In the genomic region with DNA sequence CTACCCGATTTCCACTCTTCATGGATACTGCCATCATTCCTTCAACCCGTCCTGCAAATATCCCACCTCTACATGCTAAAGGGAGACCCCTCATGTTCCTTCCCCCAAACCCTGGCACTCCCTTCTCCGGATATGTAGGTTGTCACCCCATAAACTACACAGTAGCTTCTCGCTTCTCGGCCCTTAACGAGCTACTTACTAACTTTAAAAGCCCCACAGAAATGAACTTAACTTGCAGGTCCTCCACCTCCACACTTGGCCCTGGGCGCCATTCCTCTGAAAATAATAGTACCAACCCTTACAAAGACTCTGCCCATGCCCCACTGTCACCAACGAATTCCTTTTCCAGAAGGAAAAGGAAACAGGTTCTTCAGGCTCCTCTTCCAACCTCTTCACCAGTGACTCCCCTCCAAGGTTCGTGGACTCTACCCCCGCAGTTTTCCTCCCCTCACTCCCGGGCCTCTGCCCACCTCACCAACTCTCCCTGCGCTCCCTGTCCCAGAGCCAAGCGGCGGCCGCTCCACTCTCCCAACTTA, we compare ENCODE assay signal across 8 cellular contexts. TPM values are rescaled to one million over a fixed set of nuclear protein-coding genes. Genes with fewer than 3 reads are reported as not detected.
DNase-seq lines count a peak whose midpoint lies in the region; ATAC-seq lines count a peak whose summit lies in the region.

No MANE protein-coding gene starts in this region.

- no peak for ATAC-seq in activated CD4-positive, alpha-beta T cell treated with anti-CD3 and anti-CD28 coated beads for 36 hours
- no peak for ATAC-seq in activated naive CD4-positive, alpha-beta T cell treated with anti-CD3 and anti-CD28 coated beads, Interleukin-2, amount 50 U/mL, for 72 hours
- ATAC-seq in HG02852 (IDR thresholded peaks at IDR 0.05; ENCODE audit: unreplicated experiment) = no peak

- CTCF ChIA-PET in activated CD4-positive, alpha-beta T cell treated with anti-CD3 and anti-CD28 coated beads for 36 hours (lab: Charles Lee) = interaction anchor here (0.6 to 3.0 kb wide), 6 partner anchors 9 to 73 kb away, joined by 3 to 16 read pairs (median 4); no protein-coding TSS in a partner anchor

- POLR2A ChIA-PET in activated CD4-positive, alpha-beta T cell treated with anti-CD3 and anti-CD28 coated beads for 36 hours (lab: Charles Lee) = no interaction called here

- H3K4me1 Mint-ChIP-seq in activated CD4-positive, alpha-beta T cell treated with anti-CD3 and anti-CD28 coated beads for 36 hours = peaks cover 36% of the 10 kb centered on the region
- peaks cover 30 to 38% of the 10 kb centered on the region in 2 donors for H3K4me1 Mint-ChIP-seq in immature natural killer cell

- no peaks in the 10 kb centered on the region for H3K27me3 Mint-ChIP-seq in activated CD4-positive, alpha-beta T cell treated with anti-CD3 and anti-CD28 coated beads for 36 hours
- peaks cover 0 to 7% (median 4%) of the 10 kb centered on the region in 3 donors for H3K27me3 Mint-ChIP-seq in immature natural killer cell (ENCODE audit: low read depth in 3 of 3)

- peak overlapping the region; percentile 92 for H3K4me3 Mint-ChIP-seq in activated CD4-positive, alpha-beta T cell treated with anti-CD3 and anti-CD28 coated beads for 36 hours
- H3K4me3 Mint-ChIP-seq in immature natural killer cell = peak overlapping the region; percentile 98 to 100 (median 99)

- intact Hi-C loops in activated CD4-positive, alpha-beta T cell treated with anti-CD3 and anti-CD28 coated beads for 36 hours (cut with DNase I, micrococcal nuclease) = loop anchor here in 1 of 2 experiments (2.0 to 5.0 kb wide), 2 partner anchors 121 to 498 kb away; a partner anchor contains a TSS

- peak; percentile 15 for DNase-seq in activated CD4-positive, alpha-beta T cell treated with anti-CD3 and anti-CD28 coated beads for 36 hours
- no peak for DNase-seq in activated CD4-positive, alpha-beta T cell treated with anti-CD3 and anti-CD28 coated beads for 4 hours
- DNase-seq in activated naive CD4-positive, alpha-beta T cell treated with anti-CD3 and anti-CD28 coated beads, Interleukin-2, amount 50 U/mL, for 72 hours (ENCODE audit: low spot score in 2 of 2) = no peak
- DNase-seq in immature natural killer cell (no peak), superior temporal gyrus (ENCODE audit: extremely low spot score) (peak; percentile 10), DMS114 treated with DMSO at 0.1 percent for 48 hours (lab: John Stamatoyannopoulos, UW; ENCODE audit: unreplicated experiment) (no peak), NCI-H1417 treated with DMSO at 0.1 percent for 48 hours (lab: John Stamatoyannopoulos, UW) (no peak)

- peaks cover 25% of the 10 kb centered on the region for H3K36me3 Mint-ChIP-seq in activated CD4-positive, alpha-beta T cell treated with anti-CD3 and anti-CD28 coated beads for 36 hours (ENCODE audit: low read depth)
- H3K36me3 Mint-ChIP-seq in activated naive CD4-positive, alpha-beta T cell treated with anti-CD3 and anti-CD28 coated beads, Interleukin-2, amount 50 U/mL, for 72 hours = peaks cover 12 to 16% of the 10 kb centered on the region in 2 donors
- H3K36me3 Mint-ChIP-seq in immature natural killer cell = peaks cover 0 to 3% (median 3%) of the 10 kb centered on the region in 3 donors

- no peaks in the 10 kb centered on the region for H3K9me3 Mint-ChIP-seq in activated CD4-positive, alpha-beta T cell treated with anti-CD3 and anti-CD28 coated beads for 36 hours (ENCODE audit: low read depth)
- H3K9me3 Mint-ChIP-seq in activated naive CD4-positive, alpha-beta T cell treated with anti-CD3 and anti-CD28 coated beads, Interleukin-2, amount 50 U/mL, for 72 hours = no peaks in the 10 kb centered on the region
- H3K9me3 Mint-ChIP-seq in immature natural killer cell = no peaks in the 10 kb centered on the region

- H3K27ac Mint-ChIP-seq in activated CD4-positive, alpha-beta T cell treated with anti-CD3 and anti-CD28 coated beads for 36 hours = peak overlapping the region; percentile 95
- H3K27ac Mint-ChIP-seq in activated naive CD4-positive, alpha-beta T cell treated with anti-CD3 and anti-CD28 coated beads, Interleukin-2, amount 50 U/mL, for 72 hours = peak overlapping the region; percentile 87 to 99
- peak overlapping the region; percentile 87 to 99 (median 96) for H3K27ac Mint-ChIP-seq in immature natural killer cell

RNA-seq across cellular contexts. Expression of a gene that starts 1.2 kb away (rescaled TPM):
- 10 to 100 TPM; 29.5 to 48.2 TPM for total RNA-seq in activated CD4-positive, alpha-beta T cell treated with anti-CD3 and anti-CD28 coated beads for 36 hours
- total RNA-seq in activated naive CD4-positive, alpha-beta T cell treated with anti-CD3 and anti-CD28 coated beads, Interleukin-2, amount 50 U/mL, for 72 hours = 10 to 100 TPM; 26.7 to 33.3 TPM
- polyA plus RNA-seq in immature natural killer cell = 10 to 100 TPM; 10.2 to 18.8 (median 15.6) TPM

Comparison
In these comparisons a context has a peak if more than half of its experiments do, and no peak if none do; other contexts are left out.
1. DNase-seq: peak in activated CD4-positive, alpha-beta T cell treated with anti-CD3 and anti-CD28 coated beads for 36 hours (single experiment) and superior temporal gyrus (single experiment); none in activated CD4-positive, alpha-beta T cell treated with anti-CD3 and anti-CD28 coated beads for 4 hours (0 of 2), activated naive CD4-positive, alpha-beta T cell treated with anti-CD3 and anti-CD28 coated beads, Interleukin-2, amount 50 U/mL, for 72 hours (0 of 2), immature natural killer cell (0 of 3), DMS114 treated with DMSO at 0.1 percent for 48 hours (single experiment) and NCI-H1417 treated with DMSO at 0.1 percent for 48 hours (single experiment).
2. Peak in every context shown above with its lines, with median percentiles within 50 percentile points of each other: H3K27ac Mint-ChIP-seq.